10 cellular contexts compared by ENCODE assay signal in the genomic region with DNA sequence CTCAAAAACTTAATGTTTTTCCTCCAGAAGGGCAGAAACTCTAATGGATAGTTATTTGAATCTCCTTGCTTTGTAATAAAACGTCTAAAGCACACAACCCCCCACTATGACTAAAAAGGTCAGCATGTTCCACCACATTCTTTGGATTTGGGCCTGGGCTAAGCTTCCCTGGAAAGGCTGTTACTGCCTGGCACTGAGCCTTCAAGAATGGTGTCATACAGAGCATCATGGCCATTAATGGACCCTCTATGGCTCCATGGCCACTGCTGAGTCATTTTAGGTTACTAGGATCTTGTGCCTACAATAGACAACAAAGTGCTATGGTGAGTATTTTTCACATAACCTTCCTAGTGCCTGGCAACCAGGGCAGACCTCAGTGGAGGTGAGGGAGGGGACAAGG.
DNase-seq lines count a peak whose midpoint lies in the region; ATAC-seq and TF ChIP-seq lines count a peak whose summit lies in the region.
"Had no signal": no experiment of that assay in that cellular context is flagged by ENCODE, and none has a peak within 500 bp of the region (broad histone marks: within the 10 kb centered on the region; RNA-seq: fewer than 3 reads in every experiment).

No MANE protein-coding gene starts in this region.

- intact Hi-C loops in prostate gland (cut with DNase I) = no loop called here

- H3K27me3 ChIP-seq in RWPE2 (ENCODE audit: insufficient read depth, poor library complexity, severe bottlenecking) (no peaks in the 10 kb centered on the region), prostate gland (replicated peaks; ENCODE audit: insufficient read depth) (no peaks in the 10 kb centered on the region)

- no peak for TF ChIP-seq POLR2A in prostate gland (IDR thresholded peaks at IDR 0.05)

- peak; percentile 95 for ATAC-seq in RWPE2 (ENCODE audit: low read depth)
- ATAC-seq in HG02981 (IDR thresholded peaks at IDR 0.05; ENCODE audit: unreplicated experiment) = no peak

- WGBS in prostate gland = 4% methylated on average over 1 of the region's 1 CpG

- no peak overlapping the region for H3K4me3 ChIP-seq in RWPE2 (ENCODE audit: severe bottlenecking)
- no peak overlapping the region for H3K4me3 ChIP-seq in foreskin fibroblast (ENCODE audit: low read depth in 1 of 2, low read length in 2 of 2)
- H3K4me3 ChIP-seq in prostate gland = no peak overlapping the region

- H3K27ac ChIP-seq in RWPE2 (ENCODE audit: poor library complexity, severe bottlenecking) (peak overlapping the region; percentile 84), prostate gland (no peak overlapping the region)

- peak; percentile 70 for DNase-seq in AG09319 (ENCODE audit: extremely low read depth, low read depth)
- peak; percentile 78 for DNase-seq in RWPE2 (ENCODE audit: low spot score)
- peak; percentile 82 to 92 for DNase-seq in foreskin fibroblast
- DNase-seq in prostate gland (ENCODE audit: low spot score) = peak; percentile 26
- no peak for DNase-seq in activated gamma-delta T cell treated with Interleukin-2 at 50 U/mL for 16 hours
- DNase-seq in activated CD8-positive, alpha-beta memory T cell treated with anti-CD3 and anti-CD28 coated beads for 24 hours = no peak
- DNase-seq in DMS79 (lab: John Stamatoyannopoulos, UW) = no peak
- DNase-seq: activated gamma-delta T cell, NCI-H82 had no signal

- peaks cover 25% of the 10 kb centered on the region for H3K4me1 ChIP-seq in RWPE2 (ENCODE audit: insufficient read depth, poor library complexity, severe bottlenecking)
- H3K4me1 ChIP-seq in prostate gland (replicated peaks) = no peaks in the 10 kb centered on the region

- H3K36me3 ChIP-seq in RWPE2 (ENCODE audit: low read depth) = no peaks in the 10 kb centered on the region
- H3K36me3 ChIP-seq in prostate gland = no peaks in the 10 kb centered on the region

- H3K9me3 ChIP-seq in RWPE2 (ENCODE audit: severe bottlenecking) (no peaks in the 10 kb centered on the region), prostate gland (no peaks in the 10 kb centered on the region)

- no peak for TF ChIP-seq CTCF in AG09319 (IDR thresholded peaks at IDR 0.05; ENCODE audit: low read depth, low read length)
- no peak for TF ChIP-seq CTCF in RWPE2 (IDR thresholded peaks at IDR 0.05; ENCODE audit: poor library complexity, severe bottlenecking)
- TF ChIP-seq CTCF in foreskin fibroblast (IDR thresholded peaks at IDR 0.05; ENCODE audit: low read depth, low read length) = no peak
- TF ChIP-seq CTCF in prostate gland (IDR thresholded peaks at IDR 0.05) = no peak

Comparison
In these comparisons a context has a peak if more than half of its experiments do, and no peak if none do; other contexts are left out.
1. DNase-seq: peak in AG09319 (single experiment), RWPE2 (single experiment), foreskin fibroblast (2 of 2) and prostate gland (single experiment); none in activated gamma-delta T cell treated with Interleukin-2 at 50 U/mL for 16 hours (single experiment), activated CD8-positive, alpha-beta memory T cell treated with anti-CD3 and anti-CD28 coated beads for 24 hours (single experiment) and DMS79 (single experiment).